1 cellular context compared by ENCODE assay signal in the genomic region with DNA sequence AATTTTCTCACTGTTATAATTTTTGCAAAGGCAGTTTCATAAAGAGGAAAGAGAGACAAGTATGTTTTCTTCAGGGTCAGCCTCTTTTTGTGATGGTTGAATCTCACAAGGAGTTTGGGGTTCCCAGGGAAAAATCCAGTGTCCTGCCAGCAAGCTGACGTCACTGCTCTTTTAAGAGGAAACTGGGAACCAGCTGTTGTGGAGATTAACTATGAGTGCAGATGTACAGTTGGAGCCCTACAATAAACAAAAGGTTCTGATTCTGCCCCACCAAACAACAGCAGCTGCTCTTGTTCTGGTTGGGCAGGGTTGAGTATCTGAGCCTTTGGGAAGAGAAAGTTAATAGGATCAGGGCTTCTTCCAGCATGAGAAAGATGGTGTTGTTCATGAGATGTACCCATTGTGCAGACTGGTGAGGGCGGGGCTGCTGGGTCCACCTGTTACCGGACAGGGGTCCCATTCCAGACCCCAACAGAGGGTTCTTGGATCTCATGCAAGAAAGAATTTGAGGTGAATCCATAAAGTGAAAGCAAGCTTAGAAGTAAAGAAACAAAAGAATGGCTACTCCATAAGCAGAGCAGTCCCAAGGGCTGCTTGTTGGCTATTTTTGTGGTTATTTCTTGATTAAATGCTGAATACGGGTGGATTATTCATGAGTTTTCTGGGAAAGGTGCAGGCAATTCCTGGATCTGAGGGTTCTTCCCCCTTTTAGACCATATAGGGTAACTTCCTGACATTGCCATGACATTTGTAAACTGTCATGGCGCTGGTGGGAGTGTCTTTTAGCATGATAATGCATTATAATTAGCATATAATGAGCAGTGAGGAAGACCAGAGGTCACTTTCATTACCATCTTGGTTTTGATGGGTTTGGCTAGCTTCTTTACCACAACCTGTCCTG.
TF ChIP-seq lines count a peak whose summit lies in the region.

No MANE protein-coding gene starts in this region.

TF ChIP-seq in K562, 482 proteins besides CTCF, POLR2A, EP300 and RAD21 (continued from another document and continues in another):
- TF ChIP-seq, protein P1, sequence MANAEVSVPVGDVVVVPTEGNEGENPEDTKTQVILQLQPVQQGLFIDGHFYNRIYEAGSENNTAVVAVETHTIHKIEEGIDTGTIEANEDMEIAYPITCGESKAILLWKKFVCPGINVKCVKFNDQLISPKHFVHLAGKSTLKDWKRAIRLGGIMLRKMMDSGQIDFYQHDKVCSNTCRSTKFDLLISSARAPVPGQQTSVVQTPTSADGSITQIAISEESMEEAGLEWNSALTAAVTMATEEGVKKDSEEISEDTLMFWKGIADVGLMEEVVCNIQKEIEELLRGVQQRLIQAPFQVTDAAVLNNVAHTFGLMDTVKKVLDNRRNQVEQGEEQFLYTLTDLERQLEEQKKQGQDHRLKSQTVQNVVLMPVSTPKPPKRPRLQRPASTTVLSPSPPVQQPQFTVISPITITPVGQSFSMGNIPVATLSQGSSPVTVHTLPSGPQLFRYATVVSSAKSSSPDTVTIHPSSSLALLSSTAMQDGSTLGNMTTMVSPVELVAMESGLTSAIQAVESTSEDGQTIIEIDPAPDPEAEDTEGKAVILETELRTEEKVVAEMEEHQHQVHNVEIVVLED (CRISPR knock-in tag; IDR thresholded peaks at IDR 0.05): no peak
- no peak for TF ChIP-seq SAFB (IDR thresholded peaks at IDR 0.05; ENCODE audit: borderline replicate concordance, low read depth, low read length)
- TF ChIP-seq, protein P2, sequence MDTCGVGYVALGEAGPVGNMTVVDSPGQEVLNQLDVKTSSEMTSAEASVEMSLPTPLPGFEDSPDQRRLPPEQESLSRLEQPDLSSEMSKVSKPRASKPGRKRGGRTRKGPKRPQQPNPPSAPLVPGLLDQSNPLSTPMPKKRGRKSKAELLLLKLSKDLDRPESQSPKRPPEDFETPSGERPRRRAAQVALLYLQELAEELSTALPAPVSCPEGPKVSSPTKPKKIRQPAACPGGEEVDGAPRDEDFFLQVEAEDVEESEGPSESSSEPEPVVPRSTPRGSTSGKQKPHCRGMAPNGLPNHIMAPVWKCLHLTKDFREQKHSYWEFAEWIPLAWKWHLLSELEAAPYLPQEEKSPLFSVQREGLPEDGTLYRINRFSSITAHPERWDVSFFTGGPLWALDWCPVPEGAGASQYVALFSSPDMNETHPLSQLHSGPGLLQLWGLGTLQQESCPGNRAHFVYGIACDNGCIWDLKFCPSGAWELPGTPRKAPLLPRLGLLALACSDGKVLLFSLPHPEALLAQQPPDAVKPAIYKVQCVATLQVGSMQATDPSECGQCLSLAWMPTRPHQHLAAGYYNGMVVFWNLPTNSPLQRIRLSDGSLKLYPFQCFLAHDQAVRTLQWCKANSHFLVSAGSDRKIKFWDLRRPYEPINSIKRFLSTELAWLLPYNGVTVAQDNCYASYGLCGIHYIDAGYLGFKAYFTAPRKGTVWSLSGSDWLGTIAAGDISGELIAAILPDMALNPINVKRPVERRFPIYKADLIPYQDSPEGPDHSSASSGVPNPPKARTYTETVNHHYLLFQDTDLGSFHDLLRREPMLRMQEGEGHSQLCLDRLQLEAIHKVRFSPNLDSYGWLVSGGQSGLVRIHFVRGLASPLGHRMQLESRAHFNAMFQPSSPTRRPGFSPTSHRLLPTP (IDR thresholded peaks at IDR 0.05; ENCODE audit: borderline replicate concordance, extremely low read depth, insufficient read length): no peak
- no peak for TF ChIP-seq ZNF398 (CRISPR knock-in tag; IDR thresholded peaks at IDR 0.05)
- TF ChIP-seq ZBTB11 (CRISPR knock-in tag; IDR thresholded peaks at IDR 0.05): no peak
- no peak for TF ChIP-seq SIN3A (IDR thresholded peaks at IDR 0.05; ENCODE audit: borderline replicate concordance in 2 of 2, control insufficient read depth in 1 of 2, low read depth in 2 of 2, low read length in 2 of 2)
- TF ChIP-seq MTA3 (IDR thresholded peaks at IDR 0.05; ENCODE audit: borderline replicate concordance): 0 out of 2 replicates have a peak, but pooled peaks have one; percentile 23
- peak; percentile 29; the same call in 1 of the 2 replicates for TF ChIP-seq SMARCA5 (IDR thresholded peaks at IDR 0.05)
- no peak for TF ChIP-seq PATZ1 (CRISPR knock-in tag; IDR thresholded peaks at IDR 0.05; ENCODE audit: borderline replicate concordance)
- TF ChIP-seq FOSL1 (tag; conservative IDR thresholded peaks at IDR 0.05): peak; percentile 78
- no peak for TF ChIP-seq ZNF431 (CRISPR knock-in tag; IDR thresholded peaks at IDR 0.05)
- TF ChIP-seq CEBPB (tag; IDR thresholded peaks at IDR 0.05): no peak
- no peak for TF ChIP-seq ZBTB33 (CRISPR knock-in tag; IDR thresholded peaks at IDR 0.05)
- no peak for TF ChIP-seq ZBTB26 (CRISPR knock-in tag; IDR thresholded peaks at IDR 0.05)
- TF ChIP-seq, protein P3, sequence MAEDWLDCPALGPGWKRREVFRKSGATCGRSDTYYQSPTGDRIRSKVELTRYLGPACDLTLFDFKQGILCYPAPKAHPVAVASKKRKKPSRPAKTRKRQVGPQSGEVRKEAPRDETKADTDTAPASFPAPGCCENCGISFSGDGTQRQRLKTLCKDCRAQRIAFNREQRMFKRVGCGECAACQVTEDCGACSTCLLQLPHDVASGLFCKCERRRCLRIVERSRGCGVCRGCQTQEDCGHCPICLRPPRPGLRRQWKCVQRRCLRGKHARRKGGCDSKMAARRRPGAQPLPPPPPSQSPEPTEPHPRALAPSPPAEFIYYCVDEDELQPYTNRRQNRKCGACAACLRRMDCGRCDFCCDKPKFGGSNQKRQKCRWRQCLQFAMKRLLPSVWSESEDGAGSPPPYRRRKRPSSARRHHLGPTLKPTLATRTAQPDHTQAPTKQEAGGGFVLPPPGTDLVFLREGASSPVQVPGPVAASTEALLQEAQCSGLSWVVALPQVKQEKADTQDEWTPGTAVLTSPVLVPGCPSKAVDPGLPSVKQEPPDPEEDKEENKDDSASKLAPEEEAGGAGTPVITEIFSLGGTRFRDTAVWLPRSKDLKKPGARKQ (CRISPR knock-in tag; IDR thresholded peaks at IDR 0.05): no peak
- TF ChIP-seq RBM17 (IDR thresholded peaks at IDR 0.05; ENCODE audit: borderline replicate concordance, low read depth, low read length): no peak
- no peak for TF ChIP-seq ZNF583 (CRISPR knock-in tag; IDR thresholded peaks at IDR 0.05)
- no peak for TF ChIP-seq SREBF2 (CRISPR knock-in tag; IDR thresholded peaks at IDR 0.05)
- TF ChIP-seq HDAC8 (tag; IDR thresholded peaks at IDR 0.05): no peak
- TF ChIP-seq KDM2B (CRISPR knock-in tag; IDR thresholded peaks at IDR 0.05): no peak
- TF ChIP-seq ZFP1 (CRISPR knock-in tag; IDR thresholded peaks at IDR 0.05): no peak
- no peak for TF ChIP-seq ELF4 (CRISPR knock-in tag; IDR thresholded peaks at IDR 0.05)
- TF ChIP-seq, protein P4, sequence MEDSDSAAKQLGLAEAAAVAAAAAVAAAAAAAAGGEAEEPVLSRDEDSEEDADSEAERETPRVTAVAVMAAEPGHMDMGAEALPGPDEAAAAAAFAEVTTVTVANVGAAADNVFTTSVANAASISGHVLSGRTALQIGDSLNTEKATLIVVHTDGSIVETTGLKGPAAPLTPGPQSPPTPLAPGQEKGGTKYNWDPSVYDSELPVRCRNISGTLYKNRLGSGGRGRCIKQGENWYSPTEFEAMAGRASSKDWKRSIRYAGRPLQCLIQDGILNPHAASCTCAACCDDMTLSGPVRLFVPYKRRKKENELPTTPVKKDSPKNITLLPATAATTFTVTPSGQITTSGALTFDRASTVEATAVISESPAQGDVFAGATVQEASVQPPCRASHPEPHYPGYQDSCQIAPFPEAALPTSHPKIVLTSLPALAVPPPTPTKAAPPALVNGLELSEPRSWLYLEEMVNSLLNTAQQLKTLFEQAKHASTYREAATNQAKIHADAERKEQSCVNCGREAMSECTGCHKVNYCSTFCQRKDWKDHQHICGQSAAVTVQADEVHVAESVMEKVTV (CRISPR knock-in tag; IDR thresholded peaks at IDR 0.05): no peak
- no peak for TF ChIP-seq CC2D1A (IDR thresholded peaks at IDR 0.05)
- TF ChIP-seq, protein P5, sequence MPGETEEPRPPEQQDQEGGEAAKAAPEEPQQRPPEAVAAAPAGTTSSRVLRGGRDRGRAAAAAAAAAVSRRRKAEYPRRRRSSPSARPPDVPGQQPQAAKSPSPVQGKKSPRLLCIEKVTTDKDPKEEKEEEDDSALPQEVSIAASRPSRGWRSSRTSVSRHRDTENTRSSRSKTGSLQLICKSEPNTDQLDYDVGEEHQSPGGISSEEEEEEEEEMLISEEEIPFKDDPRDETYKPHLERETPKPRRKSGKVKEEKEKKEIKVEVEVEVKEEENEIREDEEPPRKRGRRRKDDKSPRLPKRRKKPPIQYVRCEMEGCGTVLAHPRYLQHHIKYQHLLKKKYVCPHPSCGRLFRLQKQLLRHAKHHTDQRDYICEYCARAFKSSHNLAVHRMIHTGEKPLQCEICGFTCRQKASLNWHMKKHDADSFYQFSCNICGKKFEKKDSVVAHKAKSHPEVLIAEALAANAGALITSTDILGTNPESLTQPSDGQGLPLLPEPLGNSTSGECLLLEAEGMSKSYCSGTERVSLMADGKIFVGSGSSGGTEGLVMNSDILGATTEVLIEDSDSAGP (CRISPR knock-in tag; IDR thresholded peaks at IDR 0.05): no peak; the same call in 1 of the 2 replicates
- TF ChIP-seq IFI16 (CRISPR knock-in tag; IDR thresholded peaks at IDR 0.05): no peak
- TF ChIP-seq MYNN (IDR thresholded peaks at IDR 0.05): no peak
- TF ChIP-seq MYNN (CRISPR knock-in tag; IDR thresholded peaks at IDR 0.05): no peak
- peak; percentile 72 to 99 for TF ChIP-seq SRF (CRISPR knock-in tag; IDR thresholded peaks at IDR 0.05)
- no peak for TF ChIP-seq KHSRP (IDR thresholded peaks at IDR 0.05)
- no peak for TF ChIP-seq NR2C1 (IDR thresholded peaks at IDR 0.05)
- no peak for TF ChIP-seq NR2C1 (tag; IDR thresholded peaks at IDR 0.05)
- TF ChIP-seq ESRRA (IDR thresholded peaks at IDR 0.05; ENCODE audit: borderline replicate concordance, low read depth): 0 out of 2 replicates have a peak, but pooled peaks have one; percentile 50
